1 cellular context compared by ENCODE assay signal in the genomic region with DNA sequence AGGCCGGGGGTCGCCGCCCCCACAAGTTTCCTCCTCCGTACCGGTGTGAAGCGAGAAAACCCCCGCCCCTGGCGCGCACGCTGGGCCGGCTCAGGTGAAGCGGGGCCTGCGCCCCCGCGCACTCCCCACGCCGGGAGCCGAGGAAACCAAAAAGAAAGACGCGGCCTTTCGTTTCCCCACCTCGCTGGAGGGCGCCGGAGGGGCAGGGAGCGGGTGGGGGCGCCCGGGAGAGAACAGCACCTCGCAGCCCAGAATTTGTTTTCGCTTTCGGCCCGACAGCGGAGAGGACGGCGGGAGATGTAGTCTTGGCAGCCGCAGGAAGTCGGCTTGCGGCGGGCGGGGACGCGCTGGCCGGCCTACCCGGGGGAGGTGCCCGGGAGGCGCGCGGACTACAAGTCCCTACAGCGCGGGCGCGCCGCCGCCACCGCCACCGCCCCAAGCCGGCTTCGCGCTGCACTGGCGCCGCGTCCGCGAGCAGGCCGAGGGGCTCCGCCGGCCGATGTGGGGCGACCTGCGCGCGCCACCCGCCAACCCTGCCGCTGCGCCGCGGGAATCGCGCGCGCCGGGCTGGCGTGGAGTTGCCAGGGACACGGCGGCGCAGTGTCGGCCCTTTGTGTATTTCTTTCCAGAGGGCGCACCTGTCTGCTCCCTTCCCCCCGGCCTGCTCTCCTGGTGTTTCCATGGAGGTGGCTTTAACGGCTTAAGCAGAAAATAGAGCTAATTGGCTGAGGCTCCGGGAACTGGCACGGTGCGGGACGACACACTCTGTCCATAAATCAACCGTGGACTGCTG.
TF ChIP-seq lines count a peak whose summit lies in the region.

A gene with protein sequence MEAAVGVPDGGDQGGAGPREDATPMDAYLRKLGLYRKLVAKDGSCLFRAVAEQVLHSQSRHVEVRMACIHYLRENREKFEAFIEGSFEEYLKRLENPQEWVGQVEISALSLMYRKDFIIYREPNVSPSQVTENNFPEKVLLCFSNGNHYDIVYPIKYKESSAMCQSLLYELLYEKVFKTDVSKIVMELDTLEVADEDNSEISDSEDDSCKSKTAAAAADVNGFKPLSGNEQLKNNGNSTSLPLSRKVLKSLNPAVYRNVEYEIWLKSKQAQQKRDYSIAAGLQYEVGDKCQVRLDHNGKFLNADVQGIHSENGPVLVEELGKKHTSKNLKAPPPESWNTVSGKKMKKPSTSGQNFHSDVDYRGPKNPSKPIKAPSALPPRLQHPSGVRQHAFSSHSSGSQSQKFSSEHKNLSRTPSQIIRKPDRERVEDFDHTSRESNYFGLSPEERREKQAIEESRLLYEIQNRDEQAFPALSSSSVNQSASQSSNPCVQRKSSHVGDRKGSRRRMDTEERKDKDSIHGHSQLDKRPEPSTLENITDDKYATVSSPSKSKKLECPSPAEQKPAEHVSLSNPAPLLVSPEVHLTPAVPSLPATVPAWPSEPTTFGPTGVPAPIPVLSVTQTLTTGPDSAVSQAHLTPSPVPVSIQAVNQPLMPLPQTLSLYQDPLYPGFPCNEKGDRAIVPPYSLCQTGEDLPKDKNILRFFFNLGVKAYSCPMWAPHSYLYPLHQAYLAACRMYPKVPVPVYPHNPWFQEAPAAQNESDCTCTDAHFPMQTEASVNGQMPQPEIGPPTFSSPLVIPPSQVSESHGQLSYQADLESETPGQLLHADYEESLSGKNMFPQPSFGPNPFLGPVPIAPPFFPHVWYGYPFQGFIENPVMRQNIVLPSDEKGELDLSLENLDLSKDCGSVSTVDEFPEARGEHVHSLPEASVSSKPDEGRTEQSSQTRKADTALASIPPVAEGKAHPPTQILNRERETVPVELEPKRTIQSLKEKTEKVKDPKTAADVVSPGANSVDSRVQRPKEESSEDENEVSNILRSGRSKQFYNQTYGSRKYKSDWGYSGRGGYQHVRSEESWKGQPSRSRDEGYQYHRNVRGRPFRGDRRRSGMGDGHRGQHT (minus strand): TSS at position 292 of the 793 bp plus-strand sequence. CDS start 616 bp downstream, outside the sequence.

TF ChIP-seq in HCT116, 20 proteins besides CTCF, POLR2A, EP300 and RAD21 (continued from another document):
- TF ChIP-seq, protein P1, sequence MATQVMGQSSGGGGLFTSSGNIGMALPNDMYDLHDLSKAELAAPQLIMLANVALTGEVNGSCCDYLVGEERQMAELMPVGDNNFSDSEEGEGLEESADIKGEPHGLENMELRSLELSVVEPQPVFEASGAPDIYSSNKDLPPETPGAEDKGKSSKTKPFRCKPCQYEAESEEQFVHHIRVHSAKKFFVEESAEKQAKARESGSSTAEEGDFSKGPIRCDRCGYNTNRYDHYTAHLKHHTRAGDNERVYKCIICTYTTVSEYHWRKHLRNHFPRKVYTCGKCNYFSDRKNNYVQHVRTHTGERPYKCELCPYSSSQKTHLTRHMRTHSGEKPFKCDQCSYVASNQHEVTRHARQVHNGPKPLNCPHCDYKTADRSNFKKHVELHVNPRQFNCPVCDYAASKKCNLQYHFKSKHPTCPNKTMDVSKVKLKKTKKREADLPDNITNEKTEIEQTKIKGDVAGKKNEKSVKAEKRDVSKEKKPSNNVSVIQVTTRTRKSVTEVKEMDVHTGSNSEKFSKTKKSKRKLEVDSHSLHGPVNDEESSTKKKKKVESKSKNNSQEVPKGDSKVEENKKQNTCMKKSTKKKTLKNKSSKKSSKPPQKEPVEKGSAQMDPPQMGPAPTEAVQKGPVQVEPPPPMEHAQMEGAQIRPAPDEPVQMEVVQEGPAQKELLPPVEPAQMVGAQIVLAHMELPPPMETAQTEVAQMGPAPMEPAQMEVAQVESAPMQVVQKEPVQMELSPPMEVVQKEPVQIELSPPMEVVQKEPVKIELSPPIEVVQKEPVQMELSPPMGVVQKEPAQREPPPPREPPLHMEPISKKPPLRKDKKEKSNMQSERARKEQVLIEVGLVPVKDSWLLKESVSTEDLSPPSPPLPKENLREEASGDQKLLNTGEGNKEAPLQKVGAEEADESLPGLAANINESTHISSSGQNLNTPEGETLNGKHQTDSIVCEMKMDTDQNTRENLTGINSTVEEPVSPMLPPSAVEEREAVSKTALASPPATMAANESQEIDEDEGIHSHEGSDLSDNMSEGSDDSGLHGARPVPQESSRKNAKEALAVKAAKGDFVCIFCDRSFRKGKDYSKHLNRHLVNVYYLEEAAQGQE (IDR thresholded peaks at IDR 0.05; ENCODE audit: low read depth) = no peak
- TF ChIP-seq TCF7L2 (IDR thresholded peaks at IDR 0.05; ENCODE audit: borderline replicate concordance, extremely low read depth, insufficient read depth, insufficient read length) (peak; percentile 83), POLR2AphosphoS5 (IDR thresholded peaks at IDR 0.05; ENCODE audit: low read depth, low read length) (peak; percentile 72), EGR1 (IDR thresholded peaks at IDR 0.05; ENCODE audit: low read depth) (0 out of 2 replicates have a peak, but pooled peaks have one; percentile 65), ZFX (IDR thresholded peaks at IDR 0.05) (peak; percentile 74)
- TF ChIP-seq, protein P2, sequence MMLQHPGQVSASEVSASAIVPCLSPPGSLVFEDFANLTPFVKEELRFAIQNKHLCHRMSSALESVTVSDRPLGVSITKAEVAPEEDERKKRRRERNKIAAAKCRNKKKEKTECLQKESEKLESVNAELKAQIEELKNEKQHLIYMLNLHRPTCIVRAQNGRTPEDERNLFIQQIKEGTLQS (IDR thresholded peaks at IDR 0.05) = no peak
